Comparison of ENCODE assay signal across 15 cellular contexts in the genomic region with DNA sequence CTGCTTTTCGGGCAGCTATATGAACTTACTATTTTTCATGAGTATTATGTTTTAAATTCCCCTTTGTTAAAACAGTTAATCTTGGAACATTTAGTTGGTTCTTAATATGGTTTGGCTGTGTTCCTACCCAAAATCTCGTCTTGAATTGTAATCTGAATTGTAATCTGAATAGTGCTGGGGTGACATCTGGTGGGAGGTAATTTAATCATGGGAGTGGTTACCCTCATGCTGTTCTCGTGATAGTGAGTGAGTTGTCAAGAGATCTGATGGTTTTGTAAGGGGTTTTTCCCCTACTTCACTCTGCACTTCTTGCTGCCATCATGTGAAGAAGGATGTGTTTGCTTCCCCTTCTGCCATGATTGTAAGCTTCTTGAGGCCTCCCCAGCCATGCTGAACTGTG.
"Had no signal": no experiment of that assay in that cellular context is flagged by ENCODE, and none has a peak within 500 bp of the region (broad histone marks: within the 10 kb centered on the region; RNA-seq: fewer than 3 reads in every experiment).

No MANE protein-coding gene starts in this region.

- H3K27ac ChIP-seq: esophagus muscularis mucosa, pancreas, sigmoid colon, upper lobe of left lung had no signal

- DNase-seq: activated CD4-positive, alpha-beta T cell treated with anti-CD3 and anti-CD28 coated beads, Interleukin-2, amount 10 ng/mL, durations not matched to agents 24 days and 14 days; activated CD4-positive, CD25-positive, alpha-beta regulatory T cell; activated CD8-positive, alpha-beta memory T cell treated with anti-CD3 and anti-CD28 coated beads, Interleukin-2, amount 50 U/mL, for 4 hours; activated CD8-positive, alpha-beta T cell treated with anti-CD3 and anti-CD28 coated beads, Interleukin-2, amount 10 ng/mL, durations not matched to agents 7 days and 5 days; activated effector memory CD4-positive, alpha-beta T cell treated with anti-CD3 and anti-CD28 coated beads, Interleukin-2, amount 50 U/mL, for 16 hours; activated T-cell treated with anti-CD3 and anti-CD28 coated beads, Interleukin-2, amount 50 U/mL, for 48 hours; hippocampal formation; pancreas; sigmoid colon; spleen; stimulated activated naive CD8-positive, alpha-beta T cell treated with anti-CD3 and anti-CD28 coated beads, Interleukin-15, amount 100 ng/mL, for 72 hours; upper lobe of left lung had no signal

- ATAC-seq: activated CD8-positive, alpha-beta T cell treated with anti-CD3 and anti-CD28 coated beads, Interleukin-2, amount 10 ng/mL, durations not matched to agents 7 days and 5 days; activated naive CD4-positive, alpha-beta T cell treated with anti-CD3 and anti-CD28 coated beads, Interleukin-2, amount 50 U/mL, for 72 hours; left lobe of liver; pancreas; stimulated activated naive CD8-positive, alpha-beta T cell treated with anti-CD3 and anti-CD28 coated beads, Interleukin-15, amount 100 ng/mL, for 72 hours had no signal

- H3K9me3 Mint-ChIP-seq: activated CD4-positive, alpha-beta T cell treated with anti-CD3 and anti-CD28 coated beads, Interleukin-2, amount 10 ng/mL, durations not matched to agents 24 days and 14 days; activated naive CD4-positive, alpha-beta T cell treated with anti-CD3 and anti-CD28 coated beads, Interleukin-2, amount 50 U/mL, for 72 hours; stimulated activated naive CD8-positive, alpha-beta T cell treated with anti-CD3 and anti-CD28 coated beads, Interleukin-15, amount 100 ng/mL, for 72 hours had no signal

- H3K4me3 Mint-ChIP-seq: activated CD4-positive, alpha-beta T cell treated with anti-CD3 and anti-CD28 coated beads, Interleukin-2, amount 10 ng/mL, durations not matched to agents 24 days and 14 days; activated CD8-positive, alpha-beta T cell treated with anti-CD3 and anti-CD28 coated beads, Interleukin-2, amount 10 ng/mL, durations not matched to agents 7 days and 5 days; stimulated activated naive CD8-positive, alpha-beta T cell treated with anti-CD3 and anti-CD28 coated beads, Interleukin-15, amount 100 ng/mL, for 72 hours had no signal

- H3K4me1 ChIP-seq: pancreas, sigmoid colon, upper lobe of left lung had no signal

- H3K4me1 Mint-ChIP-seq: activated CD4-positive, alpha-beta T cell treated with anti-CD3 and anti-CD28 coated beads, Interleukin-2, amount 10 ng/mL, durations not matched to agents 24 days and 14 days; stimulated activated naive CD8-positive, alpha-beta T cell treated with anti-CD3 and anti-CD28 coated beads, Interleukin-15, amount 100 ng/mL, for 72 hours had no signal

- H3K4me3 ChIP-seq: esophagus muscularis mucosa, pancreas, sigmoid colon, spleen, upper lobe of left lung had no signal

- H3K36me3 Mint-ChIP-seq: activated naive CD4-positive, alpha-beta T cell treated with anti-CD3 and anti-CD28 coated beads, Interleukin-2, amount 50 U/mL, for 72 hours had no signal

- H3K9me3 ChIP-seq: esophagus muscularis mucosa, pancreas, sigmoid colon, spleen, upper lobe of left lung had no signal

- H3K27me3 ChIP-seq: esophagus muscularis mucosa, pancreas, sigmoid colon, spleen, upper lobe of left lung had no signal

- H3K36me3 ChIP-seq: esophagus muscularis mucosa, pancreas, sigmoid colon, spleen, upper lobe of left lung had no signal

- H3K27ac Mint-ChIP-seq: activated CD4-positive, alpha-beta T cell treated with anti-CD3 and anti-CD28 coated beads, Interleukin-2, amount 10 ng/mL, durations not matched to agents 24 days and 14 days; activated CD8-positive, alpha-beta T cell treated with anti-CD3 and anti-CD28 coated beads, Interleukin-2, amount 10 ng/mL, durations not matched to agents 7 days and 5 days; activated naive CD4-positive, alpha-beta T cell treated with anti-CD3 and anti-CD28 coated beads, Interleukin-2, amount 50 U/mL, for 72 hours; stimulated activated naive CD8-positive, alpha-beta T cell treated with anti-CD3 and anti-CD28 coated beads, Interleukin-15, amount 100 ng/mL, for 72 hours had no signal
